Comparison of ENCODE assay signal across 10 cellular contexts in the genomic region with DNA sequence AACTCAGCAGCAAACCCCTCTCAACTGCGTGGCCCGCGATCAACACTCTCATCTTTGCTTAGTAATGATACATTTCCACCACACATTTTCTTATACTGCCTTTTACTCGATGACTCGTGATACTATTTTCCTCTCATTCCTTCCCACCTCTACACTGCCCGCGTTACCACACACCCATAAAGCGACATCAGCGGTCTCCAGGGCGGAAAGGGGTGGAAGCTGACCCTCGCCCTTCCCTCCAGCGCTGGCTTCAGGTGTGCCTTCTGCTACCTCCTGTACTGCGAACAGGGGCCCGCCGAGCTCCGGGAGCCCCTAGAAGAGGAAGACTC. TPM values are rescaled to one million over a fixed set of nuclear protein-coding genes. Genes with fewer than 3 reads are reported as not detected.
DNase-seq lines count a peak whose midpoint lies in the region; ATAC-seq and TF ChIP-seq lines count a peak whose summit lies in the region.
"Had no signal": no experiment of that assay in that cellular context is flagged by ENCODE, and none has a peak within 500 bp of the region (broad histone marks: within the 10 kb centered on the region; RNA-seq: fewer than 3 reads in every experiment).

No MANE protein-coding gene starts in this region.

- WGBS in spleen, 5 donors: 7 to 9% (median 7%) methylated on average over 16 of the region's 16 CpGs
- 0 to 1% methylated on average over 11 to 12 of the region's 16 CpGs for WGBS in gastroesophageal sphincter (ENCODE audit: low coverage in 1 of 2), 2 donors

- ATAC-seq in SK-N-SH treated with all-trans-retinoic acid at 6 μM for 48 hours (no peak), gastroesophageal sphincter (no peak)

- H3K27ac ChIP-seq in spleen: peak overlapping the region in 3 of 8 donors; percentile 71 to 80 (median 74)
- H3K27ac ChIP-seq in gastroesophageal sphincter: no peak overlapping the region
- H3K27ac ChIP-seq: A549, right atrium auricular region had no signal

- TF ChIP-seq POLR2A in spleen (IDR thresholded peaks at IDR 0.05) (no peak), gastroesophageal sphincter (IDR thresholded peaks at IDR 0.05) (no peak)

- TF ChIP-seq CTCF in WI38 (IDR thresholded peaks at IDR 0.05; ENCODE audit: low read depth, low read length) (no peak), spleen (IDR thresholded peaks at IDR 0.05 in 8 of 11, conservative IDR thresholded peaks at IDR 0.05 in 3 of 11) (no peak), gastroesophageal sphincter (IDR thresholded peaks at IDR 0.05) (no peak)

- DNase-seq in NCI-H748 (lab: John Stamatoyannopoulos, UW; ENCODE audit: unreplicated experiment) (peak; percentile 68), NCI-H748 treated with DMSO at 0.1 percent for 48 hours (lab: John Stamatoyannopoulos, UW) (no peak), spleen (peak; percentile 73), DMS79 (lab: John Stamatoyannopoulos, UW) (no peak)

- H3K27me3 ChIP-seq in iPS-15b (ENCODE audit: control insufficient read depth, insufficient read depth, low read length) (peaks cover 45% of the 10 kb centered on the region), spleen (replicated peaks in 1 of 7) (peaks cover 0 to 49% (median 32%) of the 10 kb centered on the region in 7 donors), gastroesophageal sphincter (peaks cover 59% of the 10 kb centered on the region)

- no peak overlapping the region for H3K9ac ChIP-seq in iPS-15b (ENCODE audit: low read depth, low read length)

- TF ChIP-seq EP300 in gastroesophageal sphincter (IDR thresholded peaks at IDR 0.05): no peak

- intact Hi-C loops in spleen (cut with DNase I; ENCODE audit: low total_unique reads): no loop called here

- peak overlapping the region; percentile 54 for H3K4me3 ChIP-seq in WI38 (ENCODE audit: low read depth, low read length)
- H3K4me3 ChIP-seq in iPS-15b (ENCODE audit: low read depth, low read length): peak overlapping the region; percentile 41
- H3K4me3 ChIP-seq in spleen: peak overlapping the region in 7 of 8 donors; percentile 38 to 76 (median 46)
- peak overlapping the region in 1 of 2 donors; percentile 37 for H3K4me3 ChIP-seq in gastroesophageal sphincter

- peaks cover 5% of the 10 kb centered on the region for H3K36me3 ChIP-seq in iPS-15b (ENCODE audit: control insufficient read depth, insufficient read depth, low read length)
- H3K36me3 ChIP-seq in spleen: peaks cover 0 to 10% (median 0%) of the 10 kb centered on the region in 6 donors
- H3K36me3 ChIP-seq in gastroesophageal sphincter: no peaks in the 10 kb centered on the region
- H3K36me3 ChIP-seq: right atrium auricular region had no signal

- H3K9me3 ChIP-seq in iPS-15b (ENCODE audit: control insufficient read depth, insufficient read depth, low read length): no peaks in the 10 kb centered on the region
- H3K9me3 ChIP-seq in spleen: peaks cover 0 to 2% (median 0%) of the 10 kb centered on the region in 8 donors
- no peaks in the 10 kb centered on the region for H3K9me3 ChIP-seq in gastroesophageal sphincter
- H3K9me3 ChIP-seq: A549, right atrium auricular region had no signal

- H3K4me1 ChIP-seq in iPS-15b (ENCODE audit: control insufficient read depth, insufficient read depth, low read length): no peaks in the 10 kb centered on the region
- peaks cover 0 to 29% (median 9%) of the 10 kb centered on the region in 6 donors for H3K4me1 ChIP-seq in spleen
- H3K4me1 ChIP-seq in gastroesophageal sphincter: peaks cover 0 to 28% (median 3%) of the 10 kb centered on the region in 3 donors
- H3K4me1 ChIP-seq: A549 had no signal

TF ChIP-seq in SK-N-SH treated with all-trans-retinoic acid at 6 μM for 48 hours, 23 proteins besides CTCF, POLR2A, EP300 and RAD21:
- TF ChIP-seq, protein P1, sequence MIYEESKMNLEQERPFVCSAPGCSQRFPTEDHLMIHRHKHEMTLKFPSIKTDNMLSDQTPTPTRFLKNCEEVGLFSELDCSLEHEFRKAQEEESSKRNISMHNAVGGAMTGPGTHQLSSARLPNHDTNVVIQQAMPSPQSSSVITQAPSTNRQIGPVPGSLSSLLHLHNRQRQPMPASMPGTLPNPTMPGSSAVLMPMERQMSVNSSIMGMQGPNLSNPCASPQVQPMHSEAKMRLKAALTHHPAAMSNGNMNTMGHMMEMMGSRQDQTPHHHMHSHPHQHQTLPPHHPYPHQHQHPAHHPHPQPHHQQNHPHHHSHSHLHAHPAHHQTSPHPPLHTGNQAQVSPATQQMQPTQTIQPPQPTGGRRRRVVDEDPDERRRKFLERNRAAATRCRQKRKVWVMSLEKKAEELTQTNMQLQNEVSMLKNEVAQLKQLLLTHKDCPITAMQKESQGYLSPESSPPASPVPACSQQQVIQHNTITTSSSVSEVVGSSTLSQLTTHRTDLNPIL (CRISPR knock-in tag; IDR thresholded peaks at IDR 0.05; ENCODE audit: low read depth): no peak
- TF ChIP-seq, protein P2, sequence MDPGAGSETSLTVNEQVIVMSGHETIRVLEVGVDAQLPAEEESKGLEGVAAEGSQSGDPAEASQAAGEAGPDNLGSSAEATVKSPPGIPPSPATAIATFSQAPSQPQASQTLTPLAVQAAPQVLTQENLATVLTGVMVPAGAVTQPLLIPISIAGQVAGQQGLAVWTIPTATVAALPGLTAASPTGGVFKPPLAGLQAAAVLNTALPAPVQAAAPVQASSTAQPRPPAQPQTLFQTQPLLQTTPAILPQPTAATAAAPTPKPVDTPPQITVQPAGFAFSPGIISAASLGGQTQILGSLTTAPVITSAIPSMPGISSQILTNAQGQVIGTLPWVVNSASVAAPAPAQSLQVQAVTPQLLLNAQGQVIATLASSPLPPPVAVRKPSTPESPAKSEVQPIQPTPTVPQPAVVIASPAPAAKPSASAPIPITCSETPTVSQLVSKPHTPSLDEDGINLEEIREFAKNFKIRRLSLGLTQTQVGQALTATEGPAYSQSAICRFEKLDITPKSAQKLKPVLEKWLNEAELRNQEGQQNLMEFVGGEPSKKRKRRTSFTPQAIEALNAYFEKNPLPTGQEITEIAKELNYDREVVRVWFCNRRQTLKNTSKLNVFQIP (CRISPR knock-in tag; IDR thresholded peaks at IDR 0.05; ENCODE audit: borderline replicate concordance, low read depth): no peak
- TF ChIP-seq CSDC2 (CRISPR knock-in tag; IDR thresholded peaks at IDR 0.05): no peak
- TF ChIP-seq PPARA (CRISPR knock-in tag; IDR thresholded peaks at IDR 0.05; ENCODE audit: borderline replicate concordance): no peak

RNA-seq across cellular contexts. Expression of a gene that starts 1.3 kb away (rescaled TPM):
- total RNA-seq in spleen (10 to 100 TPM in 4 of 7 donors, 1 to 10 TPM in 3; 6.2 to 17.1 (median 11.6) TPM), gastroesophageal sphincter (under 1 TPM in 1 of 4 donors, not detected in 3; 0.23 TPM)
- 10 to 100 TPM in 2 of 3 donors, 1 to 10 TPM in 1; 7.1 to 14.5 (median 12.1) TPM for polyA plus RNA-seq in spleen

Comparison
In these comparisons a context has a peak if more than half of its experiments do, and no peak if none do; other contexts are left out.
1. DNase-seq: peak in NCI-H748 (single experiment) and spleen (single experiment); none in NCI-H748 treated with DMSO at 0.1 percent for 48 hours (single experiment) and DMS79 (single experiment).
2. RNA of a gene that starts 1.3 kb away (total RNA-seq): 6.2 to 17.1 TPM in spleen; 0.23 TPM in gastroesophageal sphincter; every median in the first group is over 4 times any median in the second.